ENCODE assay signal across 9 cellular contexts in genomic region chr16:3609895-3610697, GRCh38. TPM values are rescaled to one million over a fixed set of nuclear protein-coding genes. Genes with fewer than 3 reads are reported as not detected.
DNase-seq lines count a peak whose midpoint lies in the region; ATAC-seq and TF ChIP-seq lines count a peak whose summit lies in the region.
"Had no signal": no experiment of that assay in that cellular context is flagged by ENCODE, and none has a peak within 500 bp of the region (broad histone marks: within the 10 kb centered on the region; RNA-seq: fewer than 3 reads in every experiment).

No MANE protein-coding gene starts in this region.

- H4K20me1 ChIP-seq in DND-41 (ENCODE audit: insufficient read depth, low read length), result peaks cover under 1% of the 10 kb centered on the region; the same call in 1 of the 2 replicates
- peaks cover 7% of the 10 kb centered on the region for H4K20me1 ChIP-seq in neural progenitor cell (ENCODE audit: low read depth)

- H3K4me1 ChIP-seq in DND-41 (ENCODE audit: insufficient read depth, low read length), result peaks cover 27% of the 10 kb centered on the region
- H3K4me1 ChIP-seq in neural progenitor cell, result peaks cover 8% of the 10 kb centered on the region

- H3K9ac ChIP-seq in DND-41 (ENCODE audit: low read depth, low read length) (peak overlapping the region; percentile 82), neural progenitor cell (peak overlapping the region; percentile 69)

- no peak for DNase-seq in DND-41
- peak; percentile 36 for DNase-seq in NAMALWA (ENCODE audit: low spot score)
- DNase-seq in dermis blood vessel endothelial cell, result peak; percentile 37
- no peak for DNase-seq in neural progenitor cell (ENCODE audit: low spot score)
- DNase-seq in COR-L47 (lab: John Stamatoyannopoulos, UW), result no peak
- DNase-seq in NCI-H1436 treated with DMSO at 0.1 percent for 48 hours (lab: John Stamatoyannopoulos, UW), result no peak
- DNase-seq in NCI-H187 (lab: John Stamatoyannopoulos, UW), result no peak

- ATAC-seq in DND-41 (ENCODE audit: insufficient read depth, low read depth) (no peak), HG03439 (IDR thresholded peaks at IDR 0.05; ENCODE audit: unreplicated experiment) (no peak)

- H3K27ac ChIP-seq in DND-41 (ENCODE audit: low read length), result peak overlapping the region; percentile 88; the same call in 1 of the 2 replicates
- no peak overlapping the region for H3K27ac ChIP-seq in neural progenitor cell

- no peak overlapping the region for H3K27ac Mint-ChIP-seq in neural progenitor cell

- H3K4me3 ChIP-seq in DND-41 (ENCODE audit: low read depth in 1 of 2, low read length in 2 of 2) (peak overlapping the region; percentile 63 to 85; a peak in 3 of 4 replicates), neural progenitor cell (peak overlapping the region; percentile 97)

- H3K27me3 ChIP-seq in DND-41 (ENCODE audit: insufficient read depth, low read length, poor library complexity) (no peaks in the 10 kb centered on the region), neural progenitor cell (no peaks in the 10 kb centered on the region)
- H3K27me3 ChIP-seq: thyroid gland had no signal

- H3K4me3 Mint-ChIP-seq in neural progenitor cell, result peak overlapping the region; percentile 99

- H3K36me3 Mint-ChIP-seq in neural progenitor cell, result peaks cover 21% of the 10 kb centered on the region

- no peaks in the 10 kb centered on the region for H3K27me3 Mint-ChIP-seq in neural progenitor cell (ENCODE audit: insufficient read depth, low read depth)

- H3F3A ChIP-seq in neural progenitor cell (ENCODE audit: low read depth), result peaks cover 17% of the 10 kb centered on the region

- H3K9me3 ChIP-seq in DND-41 (ENCODE audit: insufficient read depth, low read length, severe bottlenecking) (no peaks in the 10 kb centered on the region), neural progenitor cell (ENCODE audit: low read depth) (no peaks in the 10 kb centered on the region)
- H3K9me3 ChIP-seq: thyroid gland had no signal

- H3K36me3 ChIP-seq in DND-41 (ENCODE audit: insufficient read depth, low read length), result peaks cover 6% of the 10 kb centered on the region
- H3K36me3 ChIP-seq in neural progenitor cell, result no peaks in the 10 kb centered on the region
- H3K36me3 ChIP-seq: thyroid gland had no signal

- H2AFZ ChIP-seq in DND-41 (ENCODE audit: low read depth, low read length), result peak overlapping the region; percentile 98
- H2AFZ ChIP-seq in neural progenitor cell (replicated peaks), result no peak overlapping the region

- H3K4me2 ChIP-seq in DND-41 (ENCODE audit: insufficient read depth, low read length) (peak overlapping the region; percentile 84), neural progenitor cell (peak overlapping the region; percentile 82)

- no peaks in the 10 kb centered on the region for H3K9me3 Mint-ChIP-seq in neural progenitor cell

- no peak for TF ChIP-seq CTCF in DND-41 (IDR thresholded peaks at IDR 0.05; ENCODE audit: borderline replicate concordance, extremely low read depth, low read length, poor library complexity, severe bottlenecking)
- no peak for TF ChIP-seq CTCF in neural progenitor cell (IDR thresholded peaks at IDR 0.05)

- peaks cover 29% of the 10 kb centered on the region for H3K4me1 Mint-ChIP-seq in neural progenitor cell

- H3K79me2 ChIP-seq in DND-41 (ENCODE audit: insufficient read depth, low read length), result peaks cover 42% of the 10 kb centered on the region
- H3K79me2 ChIP-seq in neural progenitor cell (ENCODE audit: low read depth), result peaks cover 43% of the 10 kb centered on the region

RNA-seq across cellular contexts. Expression of gene SLX4, which starts 1.3 kb away (rescaled TPM):
- total RNA-seq in dermis blood vessel endothelial cell (2.7 and 5.6 TPM in 2 replicates), neural progenitor cell (ENCODE audit: low replicate concordance) (7.7 and 13.0 TPM in 2 replicates)

RNA-seq across cellular contexts. Expression of gene NLRC3, which starts 32.9 kb away (rescaled TPM):
- 2.0 and 9.5 TPM in 2 replicates for total RNA-seq in dermis blood vessel endothelial cell
- total RNA-seq in neural progenitor cell (ENCODE audit: low replicate concordance), result 0.25 TPM in 1 of 2 replicates, not detected in the other

RNA-seq across cellular contexts. Expression of gene DNASE1, which starts 44.4 kb away (rescaled TPM):
- 16.8 and 20.8 TPM in 2 replicates for total RNA-seq in dermis blood vessel endothelial cell
- total RNA-seq in neural progenitor cell (ENCODE audit: low replicate concordance), result 22.8 and 33.0 TPM in 2 replicates

Comparison
In these comparisons a context has a peak if more than half of its experiments do, and no peak if none do; other contexts are left out.
1. DNase-seq: peak in NAMALWA (single experiment) and dermis blood vessel endothelial cell (single experiment); none in DND-41 (single experiment), neural progenitor cell (single experiment), COR-L47 (single experiment), NCI-H1436 treated with DMSO at 0.1 percent for 48 hours (single experiment) and NCI-H187 (0 of 2).